In the genomic region with DNA sequence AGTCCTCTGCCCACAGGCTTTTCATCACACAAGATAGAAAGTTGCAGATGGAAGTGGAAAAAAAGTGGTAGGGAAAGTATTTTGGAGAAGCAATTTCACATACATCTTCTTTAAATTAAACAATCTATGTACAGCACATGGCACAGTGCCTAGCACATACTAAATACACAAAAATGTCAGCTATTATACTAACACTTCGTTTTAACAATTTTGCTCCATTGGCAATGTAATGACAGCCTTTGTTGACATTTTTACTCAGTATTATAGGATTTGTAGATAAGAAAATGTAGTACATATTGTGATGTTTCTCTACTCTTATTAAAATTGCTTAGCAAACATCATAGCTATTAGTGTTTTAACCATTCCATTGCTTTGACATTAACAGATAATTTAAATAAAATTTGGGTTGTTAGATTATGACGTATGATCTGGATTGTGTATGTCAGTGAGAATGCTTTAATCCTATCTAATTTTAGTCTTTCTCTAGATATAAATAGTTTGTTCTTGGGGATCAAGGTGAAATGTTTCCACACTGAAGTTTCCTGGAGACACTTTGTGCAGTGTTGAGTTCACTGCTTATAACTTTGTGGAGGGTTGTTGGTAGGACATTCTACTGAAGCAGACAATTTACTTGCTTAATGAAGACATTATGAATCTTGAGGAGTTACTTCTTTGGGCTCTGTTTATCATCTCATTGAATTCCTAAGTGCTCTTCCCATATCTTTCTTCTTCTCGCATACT, we compare ENCODE assay signal across 26 cellular contexts.
"Had no signal": no experiment of that assay in that cellular context is flagged by ENCODE, and none has a peak within 500 bp of the region (broad histone marks: within the 10 kb centered on the region; RNA-seq: fewer than 3 reads in every experiment).

No MANE protein-coding gene starts in this region.

- H3K27me3 ChIP-seq: left lung, neural progenitor cell, neutrophil, ovary, suprapubic skin, tibial artery, upper lobe of right lung had no signal

- ATAC-seq: left colon; left lung; natural killer cell; stimulated activated naive B cell treated with anti-CD40 and anti-IgM and Interleukin-4, amounts not matched to agents 10 μg/mL and 1 μg/mL and 100 μg/mL, for 72 hours; stimulated activated naive CD8-positive, alpha-beta T cell treated with anti-CD3 and anti-CD28 coated beads, Interleukin-15, Interleukin-2, amounts not matched to agents 100 U/mL and 50 U/mL, for 24 hours; upper lobe of right lung had no signal

- H3K4me2 ChIP-seq: neural progenitor cell had no signal

- H3K9me3 ChIP-seq: neutrophil, ovary, suprapubic skin, thoracic aorta, tibial artery, upper lobe of right lung had no signal

- H3K4me3 ChIP-seq: left lung, lung, neural progenitor cell, ovary, skin epidermis, suprapubic skin, thoracic aorta, tibial artery, upper lobe of right lung had no signal

- H3K27ac ChIP-seq: left lung, neural progenitor cell, neutrophil, ovary, skin epidermis, suprapubic skin, tibial artery, upper lobe of right lung had no signal

- H3K4me1 ChIP-seq: left lung, suprapubic skin, upper lobe of right lung had no signal

- DNase-seq: head of caudate nucleus; hypothalamus; immature natural killer cell; kidney; left colon; left lung; mesendoderm; naive B cell; natural killer cell; nephron progenitor cell; occipital lobe; ovary; stimulated activated CD4-positive, alpha-beta T cell treated with anti-CD3 and anti-CD28 coated beads, Interleukin-12 subunit alpha, Interleukin-12 subunit beta, amount 100 ng/mL, for 4 hours; stimulated activated CD4-positive, alpha-beta T cell treated with anti-CD3 and anti-CD28 coated beads, Interleukin-15, amount 100 ng/mL, for 24 hours; stimulated activated CD4-positive, alpha-beta T cell treated with anti-CD3 and anti-CD28 coated beads, Interleukin-2, amount 100 ng/mL, for 24 hours; stimulated activated CD4-positive, alpha-beta T cell treated with anti-CD3 and anti-CD28 coated beads, Interleukin-4, amount 100 ng/mL, for 1 hour; stimulated activated naive B cell treated with anti-CD40 and anti-IgM and Interleukin-4, amounts not matched to agents 10 μg/mL and 1 μg/mL and 100 μg/mL, for 72 hours; stimulated activated naive CD8-positive, alpha-beta T cell treated with anti-CD3 and anti-CD28 coated beads, Interleukin-15, Interleukin-2, amounts not matched to agents 100 U/mL and 50 U/mL, for 24 hours; tibial artery; upper lobe of right lung had no signal

- H3K36me3 ChIP-seq: left lung, neural progenitor cell, neutrophil, ovary, suprapubic skin, thoracic aorta, tibial artery, upper lobe of right lung had no signal

- H3K9ac ChIP-seq: neural progenitor cell had no signal

- H2AFZ ChIP-seq: neural progenitor cell had no signal
